ENCODE assay signal across 24 cellular contexts in the genomic region with DNA sequence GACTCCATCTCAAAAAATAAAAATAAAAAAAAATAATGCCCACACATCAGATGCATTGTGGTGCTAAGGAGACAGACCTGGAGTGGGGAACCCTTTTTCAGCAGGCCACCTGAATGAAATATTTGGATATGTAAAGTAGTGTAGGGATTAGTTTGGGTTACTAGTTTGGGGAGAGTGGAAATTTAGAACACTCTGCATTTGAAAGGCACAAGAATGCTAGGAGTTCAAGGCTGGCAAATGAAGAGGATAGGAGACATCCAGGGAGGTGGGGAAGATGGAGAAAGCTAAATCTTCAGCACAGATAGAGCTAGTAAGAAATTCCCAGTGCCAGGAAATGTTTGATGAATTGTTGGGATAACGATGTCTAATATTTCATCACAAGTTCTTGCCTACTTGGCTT.
"Had no signal": no experiment of that assay in that cellular context is flagged by ENCODE, and none has a peak within 500 bp of the region (broad histone marks: within the 10 kb centered on the region; RNA-seq: fewer than 3 reads in every experiment).

No MANE protein-coding gene starts in this region.

- H3K36me3 ChIP-seq: ascending aorta, SJSA1 had no signal

- H3K9me3 ChIP-seq: ascending aorta, body of pancreas, SJSA1 had no signal

- H3K27me3 ChIP-seq: ascending aorta, body of pancreas, SJSA1 had no signal

- H3K27ac ChIP-seq: ascending aorta, body of pancreas, SJSA1 had no signal

- DNase-seq: activated CD4-positive, alpha-beta T cell treated with anti-CD3 and anti-CD28 coated beads for 48 hours; activated CD4-positive, alpha-beta T cell treated with anti-CD3 and anti-CD28 coated beads, Interleukin-2, amount 50 U/mL, for 48 hours; activated CD4-positive, CD25-positive, alpha-beta regulatory T cell treated with anti-CD3 and anti-CD28 coated beads, Interleukin-2, amount 50 U/mL, for 72 hours; activated CD8-positive, alpha-beta memory T cell treated with anti-CD3 and anti-CD28 coated beads, Interleukin-2, amount 10 ng/mL, durations not matched to agents 7 days and 5 days; activated effector memory CD4-positive, alpha-beta T cell treated with Interleukin-2 at 50 U/mL for 16 hours; activated naive CD4-positive, alpha-beta T cell treated with Interleukin-2 at 50 U/mL for 16 hours; activated naive CD8-positive, alpha-beta T cell treated with anti-CD3 and anti-CD28 coated beads, Interleukin-2, amount 50 U/mL, for 24 hours; activated T-cell treated with anti-CD3 and anti-CD28 coated beads, Interleukin-2, amount 50 U/mL, for 24 hours; amniotic stem cell; body of pancreas; central memory CD4-positive, alpha-beta T cell; MM.1S; NCI-H1105 treated with DMSO at 0.1 percent for 48 hours; NCI-H1436 treated with DMSO at 0.1 percent for 48 hours; NCI-H187; NCI-H2081; NCI-H524; PC-3; SHP77; SW 1271 had no signal

- ATAC-seq: activated CD8-positive, alpha-beta memory T cell treated with anti-CD3 and anti-CD28 coated beads, Interleukin-2, amount 10 ng/mL, durations not matched to agents 7 days and 5 days; activated naive CD4-positive, alpha-beta T cell treated with anti-CD3 and anti-CD28 coated beads, Interleukin-2, amount 50 U/mL, for 72 hours; activated naive CD8-positive, alpha-beta T cell treated with anti-CD3 and anti-CD28 coated beads, Interleukin-2, amount 50 U/mL, for 24 hours; body of pancreas; PC-3; SK-N-SH treated with all-trans-retinoic acid at 6 μM for 48 hours had no signal

- H3K4me1 ChIP-seq: ascending aorta, body of pancreas, SJSA1 had no signal

- H3K4me3 ChIP-seq: ascending aorta, body of pancreas, SJSA1 had no signal
